In genomic region chr10:93061594-93062498, GRCh38 we compare ENCODE assay signal across 1 cellular context.
TF ChIP-seq lines count a peak whose summit lies in the region.

No MANE protein-coding gene starts in this region.

TF ChIP-seq in K562, 482 proteins besides CTCF, POLR2A, EP300 and RAD21:
- no peak for TF ChIP-seq NFATC3 (IDR thresholded peaks at IDR 0.05)
- TF ChIP-seq POLR2G (IDR thresholded peaks at IDR 0.05; ENCODE audit: low read depth, low read length), result peak; percentile 54; the same call in 1 of the 2 replicates
